In the genomic region with DNA sequence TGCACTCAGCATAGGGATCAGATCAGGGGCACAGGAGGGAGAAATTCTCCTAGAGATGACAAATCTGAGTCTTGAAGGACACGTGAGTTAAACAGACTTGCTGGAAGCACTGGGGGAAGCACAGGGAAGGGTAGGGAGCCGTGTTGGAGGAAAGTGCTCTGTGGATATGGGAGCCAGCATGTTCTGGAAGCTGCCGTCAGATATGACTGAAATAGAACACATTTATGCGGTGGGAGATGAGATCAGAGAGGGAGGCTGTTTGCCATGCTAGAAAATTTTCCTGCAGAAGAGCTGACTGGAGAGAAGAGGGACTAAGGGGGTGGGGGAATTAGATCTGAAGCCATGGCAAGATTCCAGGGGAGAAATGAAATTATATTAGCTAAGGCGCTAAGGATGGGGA, we compare ENCODE assay signal across 1 cellular context.
TF ChIP-seq lines count a peak whose summit lies in the region.

No MANE protein-coding gene starts in this region.

TF ChIP-seq in HCT116, 20 proteins besides CTCF, POLR2A, EP300 and RAD21 (continued from another document):
- TF ChIP-seq CEBPB (IDR thresholded peaks at IDR 0.05; ENCODE audit: low read depth) (no peak), ZBTB33 (IDR thresholded peaks at IDR 0.05; ENCODE audit: extremely low read depth, insufficient replicate concordance, low read length) (no peak)
